ENCODE assay signal across 8 cellular contexts in the genomic region with DNA sequence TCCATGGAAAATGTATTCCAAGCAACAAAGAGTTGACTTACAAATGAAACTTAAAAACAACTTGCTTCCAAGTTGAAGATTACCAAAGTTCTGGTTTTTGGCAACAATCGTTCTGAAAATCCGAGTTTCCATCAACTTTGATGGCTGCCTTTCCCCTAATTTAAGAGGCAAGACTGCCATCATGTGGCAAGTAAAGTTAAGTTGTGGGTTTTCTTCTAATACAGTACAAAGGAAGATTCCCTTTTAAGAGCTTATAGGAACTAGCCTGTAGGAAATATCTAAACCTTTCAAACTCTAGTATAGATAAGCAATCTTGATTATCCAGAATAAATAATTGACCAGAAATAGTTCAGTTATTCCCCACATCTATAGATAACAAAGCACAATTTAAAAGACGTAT. TPM values are rescaled to one million over a fixed set of nuclear protein-coding genes. Genes with fewer than 3 reads are reported as not detected.
DNase-seq lines count a peak whose midpoint lies in the region; ATAC-seq, FAIRE-seq and TF ChIP-seq lines count a peak whose summit lies in the region.
"Not testable (repeated sequence)": the region's sequence is repeated elsewhere in the genome, so short reads cannot be mapped to it uniquely, and the experiment has no call there.

No MANE protein-coding gene starts in this region.

- DNase-seq in CD1c-positive myeloid dendritic cell (ENCODE audit: extremely low spot score) (peak; percentile 36), NCI-H82 (lab: John Stamatoyannopoulos, UW) (peak; percentile 45), kidney glomerular epithelial cell (lab: John Stamatoyannopoulos, UW) (peak; percentile 50)
- not testable (repeated sequence) for DNase-seq in activated B cell treated with CpG ODN at 0.5 μM for 24 hours; sciatic nerve (ENCODE audit: low spot score)

- CTCF ChIA-PET in activated B cell treated with CpG ODN at 0.5 μM for 24 hours (lab: Charles Lee), result interaction anchor here (0.8 to 3.1 kb wide), 5 partner anchors 246 to 578 kb away, joined by 3 to 16 read pairs (median 4); no protein-coding TSS in a partner anchor

- POLR2A ChIA-PET in activated B cell treated with CpG ODN at 0.5 μM for 24 hours (lab: Charles Lee), result not testable (repeated sequence)

- peak; percentile 98 for FAIRE-seq in endometrium (lab: Jason Lieb, UNC)

- not testable (repeated sequence) for H3K36me3 Mint-ChIP-seq in activated B cell treated with CpG ODN at 0.5 μM for 24 hours (ENCODE audit: low read depth)

- H3K27me3 Mint-ChIP-seq in activated B cell treated with CpG ODN at 0.5 μM for 24 hours, result not testable (repeated sequence)

- not testable (repeated sequence) for H3K4me3 Mint-ChIP-seq in activated B cell treated with CpG ODN at 0.5 μM for 24 hours

- H3K4me1 Mint-ChIP-seq in activated B cell treated with CpG ODN at 0.5 μM for 24 hours, result not testable (repeated sequence)

- H3K27ac Mint-ChIP-seq in activated B cell treated with CpG ODN at 0.5 μM for 24 hours, result not testable (repeated sequence)

- intact Hi-C loops in activated B cell treated with CpG ODN at 0.5 μM for 24 hours (cut with micrococcal nuclease), result loop anchor here (2.0 to 5.0 kb wide), 2 partner anchors 330 to 577 kb away; no protein-coding TSS in a partner anchor
- intact Hi-C loops in sciatic nerve (cut with DNase I), result not testable (repeated sequence)

- not testable (repeated sequence) for H3K9me3 Mint-ChIP-seq in activated B cell treated with CpG ODN at 0.5 μM for 24 hours

- ATAC-seq in GM19043 (IDR thresholded peaks at IDR 0.05; ENCODE audit: low read depth, unreplicated experiment) (peak; percentile 81), HG03354 (IDR thresholded peaks at IDR 0.05; ENCODE audit: poor library complexity, severe bottlenecking, unreplicated experiment) (peak; percentile 79), activated B cell treated with CpG ODN at 0.5 μM for 24 hours (ENCODE audit: low read depth) (peak; percentile 69), sciatic nerve (peak; percentile 80)

- not testable (repeated sequence) for TF ChIP-seq CTCF in activated B cell treated with CpG ODN at 0.5 μM for 24 hours (IDR thresholded peaks at IDR 0.05)

RNA-seq across cellular contexts. Expression of a gene that starts 9.0 kb away (rescaled TPM):
- total RNA-seq in activated B cell treated with CpG ODN at 0.5 μM for 24 hours (4.9 and 5.1 TPM in 2 replicates), sciatic nerve (10.7 TPM)
